20 cellular contexts compared by ENCODE assay signal in genomic region chr2:219616550-219616949, GRCh38. TPM values are rescaled to one million over a fixed set of nuclear protein-coding genes. Genes with fewer than 3 reads are reported as not detected.
DNase-seq lines count a peak whose midpoint lies in the region; ATAC-seq, FAIRE-seq and TF ChIP-seq lines count a peak whose summit lies in the region.
"Had no signal": no experiment of that assay in that cellular context is flagged by ENCODE, and none has a peak within 500 bp of the region (broad histone marks: within the 10 kb centered on the region; RNA-seq: fewer than 3 reads in every experiment).

No MANE protein-coding gene starts in this region.

- TF ChIP-seq RAD21 in HepG2 (CRISPR knock-in tag; IDR thresholded peaks at IDR 0.05), result no peak

- TF ChIP-seq EP300 in HepG2 (IDR thresholded peaks at IDR 0.05; ENCODE audit: low read depth in 2 of 2, low read length in 2 of 2), result no peak
- no peak for TF ChIP-seq EP300 in HepG2 (CRISPR knock-in tag; IDR thresholded peaks at IDR 0.05; ENCODE audit: borderline replicate concordance)

- intact Hi-C loops in right lobe of liver (cut with DNase I), result no loop called here
- intact Hi-C loops in HepG2 (cut with micrococcal nuclease; ENCODE audit: unreplicated experiment), result no loop called here
- intact Hi-C loops in right cardiac atrium (cut with DNase I), result no loop called here
- intact Hi-C loops in sciatic nerve (cut with DNase I), result no loop called here

- no peak overlapping the region for H3K9ac ChIP-seq in HepG2 (ENCODE audit: insufficient read depth, low read depth, low read length)
- H3K9ac ChIP-seq: BLaER1 treated with 17β-estradiol and CSF1 and Interleukin-3, amounts not matched to agents 10 nM and 100 nM; GM23248 had no signal

- H3K79me2 ChIP-seq in HepG2 (ENCODE audit: insufficient read depth, low read length), result no peaks in the 10 kb centered on the region

- no peaks in the 10 kb centered on the region for H3K27me3 ChIP-seq in right lobe of liver
- peaks cover 0 to 8% of the 10 kb centered on the region in 2 experiments; a peak in 2 of 5 replicates for H3K27me3 ChIP-seq in HepG2 (ENCODE audit: control insufficient read depth in 1 of 2, insufficient read depth in 2 of 2, low read length in 2 of 2)
- no peaks in the 10 kb centered on the region for H3K27me3 ChIP-seq in right cardiac atrium (ENCODE audit: control insufficient read depth, insufficient read depth)
- H3K27me3 ChIP-seq: BLaER1 treated with 17β-estradiol and CSF1 and Interleukin-3, amounts not matched to agents 10 nM and 100 nM had no signal

- H3K4me3 ChIP-seq in right lobe of liver (no peak overlapping the region), HepG2 (replicated peaks in 1 of 3; ENCODE audit: insufficient read depth in 1 of 3, low read depth in 2 of 3, low read length in 3 of 3) (no peak overlapping the region), right cardiac atrium (ENCODE audit: low read length) (no peak overlapping the region)
- H3K4me3 ChIP-seq: BLaER1 treated with 17β-estradiol and CSF1 and Interleukin-3, amounts not matched to agents 10 nM and 100 nM; GM23248 had no signal

- CTCF ChIA-PET in HepG2 (lab: Yijun Ruan, JAX; ENCODE audit: low intra/inter-chr PET ratio, low total read pairs), result no interaction called here
- CTCF ChIA-PET in activated CD4-positive, alpha-beta memory T cell treated with anti-CD3 and anti-CD28 coated beads, Interleukin-2, amount 10 ng/mL, durations not matched to agents 7 days and 5 days (lab: Charles Lee), result no interaction called here

- POLR2A ChIA-PET in HepG2 (lab: Yijun Ruan, JAX), result no interaction called here
- POLR2A ChIA-PET in activated CD4-positive, alpha-beta memory T cell treated with anti-CD3 and anti-CD28 coated beads, Interleukin-2, amount 10 ng/mL, durations not matched to agents 7 days and 5 days (lab: Charles Lee), result no interaction called here

- H3K27me3 Mint-ChIP-seq in activated CD4-positive, alpha-beta memory T cell treated with anti-CD3 and anti-CD28 coated beads, Interleukin-2, amount 10 ng/mL, durations not matched to agents 7 days and 5 days, result no peaks in the 10 kb centered on the region

- peak in 3 of 4 donors; percentile 10 to 84 (median 30) for ATAC-seq in right lobe of liver
- ATAC-seq in HepG2, result no peak
- ATAC-seq in right cardiac atrium, result peak; percentile 42 to 49
- peak; percentile 14 for ATAC-seq in sciatic nerve
- ATAC-seq: HCT116 had no signal

- H3K4me1 Mint-ChIP-seq in activated CD4-positive, alpha-beta memory T cell treated with anti-CD3 and anti-CD28 coated beads, Interleukin-2, amount 10 ng/mL, durations not matched to agents 7 days and 5 days, result peaks cover 8% of the 10 kb centered on the region

- in situ Hi-C loops in HepG2 (cut with HindIII; ENCODE audit: extremely low pct_ligation_motif_present, low pct_unique_long_range_greater_than_20kb), result no loop called here

- TF ChIP-seq CTCF in right lobe of liver (IDR thresholded peaks at IDR 0.05) (no peak), HepG2 (CRISPR knock-in tag; IDR thresholded peaks at IDR 0.05) (no peak)

- DNase-seq in right lobe of liver, result peak in 1 of 3 donors; percentile 57
- DNase-seq in HepG2 (ENCODE audit: low spot score), result no peak
- peak in 2 of 3 donors; percentile 63 to 72 for DNase-seq in right cardiac atrium
- DNase-seq in sciatic nerve (ENCODE audit: low spot score), result no peak
- no peak for DNase-seq in amniotic stem cell (lab: John Stamatoyannopoulos, UW)
- no peak for DNase-seq in DMS153 (lab: John Stamatoyannopoulos, UW)
- DNase-seq in activated CD4-positive, alpha-beta memory T cell treated with anti-CD3 and anti-CD28 coated beads, Interleukin-2, amount 10 ng/mL, durations not matched to agents 7 days and 5 days, result no peak
- DNase-seq in T-helper 2 cell, result no peak
- DNase-seq: ACHN; CD4-positive, CD25-positive, alpha-beta regulatory T cell; DMS79 treated with DMSO at 0.1 percent for 48 hours; EL; GM23248 had no signal

- H2AFZ ChIP-seq in HepG2 (ENCODE audit: low read length), result no peak overlapping the region
- H2AFZ ChIP-seq: GM23248 had no signal

- no peaks in the 10 kb centered on the region for H3K9me3 Mint-ChIP-seq in activated CD4-positive, alpha-beta memory T cell treated with anti-CD3 and anti-CD28 coated beads, Interleukin-2, amount 10 ng/mL, durations not matched to agents 7 days and 5 days
- H3K9me3 Mint-ChIP-seq: CD4-positive, CD25-positive, alpha-beta regulatory T cell had no signal

- H3K4me1 ChIP-seq in right lobe of liver (no peaks in the 10 kb centered on the region), HepG2 (ENCODE audit: insufficient read depth, low read length) (peaks cover 10% of the 10 kb centered on the region), right cardiac atrium (ENCODE audit: control insufficient read depth, insufficient read depth, low read length) (peaks cover 5% of the 10 kb centered on the region)

- BruUV-seq in HepG2 (replicated peaks; lab: Mats Ljungman, UMichigan), result no TSS peak

- no peak overlapping the region for H3K4me3 Mint-ChIP-seq in activated CD4-positive, alpha-beta memory T cell treated with anti-CD3 and anti-CD28 coated beads, Interleukin-2, amount 10 ng/mL, durations not matched to agents 7 days and 5 days
- H3K4me3 Mint-ChIP-seq: CD4-positive, CD25-positive, alpha-beta regulatory T cell had no signal

- H3K36me3 ChIP-seq in right lobe of liver, result peaks cover 0 to 5% (median 1%) of the 10 kb centered on the region in 4 donors
- H3K36me3 ChIP-seq in HepG2 (replicated peaks in 1 of 2; ENCODE audit: control insufficient read depth in 1 of 2, insufficient read depth in 2 of 2, low read length in 2 of 2), result peaks cover 3 to 16% of the 10 kb centered on the region in 2 experiments; a peak in 4 of 5 replicates

- WGBS in right lobe of liver (ENCODE audit: insufficient coverage, low coverage, low lambda C conversion rate, missing lambda C conversion rate), result 44% methylated on average over 4 of the region's 4 CpGs
- WGBS in HepG2 (ENCODE audit: low lambda C conversion rate), result 94% methylated on average over 4 of the region's 4 CpGs
- WGBS in right cardiac atrium, result 59% methylated on average over 4 of the region's 4 CpGs

- H3K9me3 ChIP-seq in right lobe of liver, result no peaks in the 10 kb centered on the region
- no peaks in the 10 kb centered on the region for H3K9me3 ChIP-seq in HepG2 (ENCODE audit: low read length)
- H3K9me3 ChIP-seq in right cardiac atrium (ENCODE audit: control insufficient read depth, low read length), result no peaks in the 10 kb centered on the region
- H3K9me3 ChIP-seq: BLaER1 treated with 17β-estradiol and CSF1 and Interleukin-3, amounts not matched to agents 10 nM and 100 nM had no signal

- peaks cover 6% of the 10 kb centered on the region for H3K36me3 Mint-ChIP-seq in activated CD4-positive, alpha-beta memory T cell treated with anti-CD3 and anti-CD28 coated beads, Interleukin-2, amount 10 ng/mL, durations not matched to agents 7 days and 5 days (ENCODE audit: low read depth)

- no peaks in the 10 kb centered on the region for H4K20me1 ChIP-seq in HepG2 (ENCODE audit: insufficient read depth, low read length)

- no peak overlapping the region for H3K4me2 ChIP-seq in HepG2 (ENCODE audit: low read depth, low read length)
- H3K4me2 ChIP-seq: BLaER1 treated with 17β-estradiol and CSF1 and Interleukin-3, amounts not matched to agents 10 nM and 100 nM had no signal

- TF ChIP-seq POLR2A in right lobe of liver (IDR thresholded peaks at IDR 0.05), result no peak
- TF ChIP-seq POLR2A in HepG2 (IDR thresholded peaks at IDR 0.05; ENCODE audit: insufficient read depth in 1 of 2, low read depth in 2 of 2, low read length in 2 of 2), result no peak

- H3K27ac Mint-ChIP-seq in activated CD4-positive, alpha-beta memory T cell treated with anti-CD3 and anti-CD28 coated beads, Interleukin-2, amount 10 ng/mL, durations not matched to agents 7 days and 5 days, result no peak overlapping the region

- no peak for FAIRE-seq in HepG2 (lab: Jason Lieb, UNC)
- FAIRE-seq: G401.6, GM12891, H54 had no signal

- H3K27ac ChIP-seq in right lobe of liver (no peak overlapping the region), HepG2 (ENCODE audit: extremely low read length, insufficient read depth, low read length) (no peak overlapping the region), right cardiac atrium (ENCODE audit: low read length) (peak overlapping the region; percentile 31)
- H3K27ac ChIP-seq: BLaER1 treated with 17β-estradiol and CSF1 and Interleukin-3, amounts not matched to agents 10 nM and 100 nM; GM23248; HL-60 had no signal

RNA-seq across cellular contexts. Expression of gene SLC4A3, which starts 10.9 kb away (rescaled TPM):
- under 1 TPM in 5 of 6 experiments, not detected in 1; 0.14 to 0.42 (median 0.27) TPM for total RNA-seq in right lobe of liver
- 0.10 and 0.18 TPM in 2 replicates for total RNA-seq in HepG2 (2016; rRNA removed; fragmentation: Illumina TruSeq; extraction: Trizol)
- total RNA-seq in HepG2 (2016; cell fraction: cytosol; rRNA removed; fragmentation: Illumina TruSeq; extraction: Trizol; ENCODE audit: low read depth), result not detected in 2 replicates
- 0.13 and 0.22 TPM in 2 replicates for total RNA-seq in HepG2 (2016; cell fraction: insoluble cytoplasmic fraction; rRNA removed; fragmentation: Illumina TruSeq; extraction: Trizol)
- total RNA-seq in HepG2 (2016; cell fraction: membrane; rRNA removed; fragmentation: Illumina TruSeq; extraction: Trizol), result not detected in 2 replicates
- 0.22 and 0.53 TPM in 2 replicates for total RNA-seq in HepG2 (2016; cell fraction: nucleus; rRNA removed; fragmentation: Illumina TruSeq; extraction: Trizol)
- 0.95 and 1.2 TPM in 2 replicates for polyA plus RNA-seq in HepG2 (2011; rRNA removed)
- 0.55 and 0.62 TPM in 2 replicates for polyA plus RNA-seq in HepG2 (2011; cell fraction: cytosol; rRNA removed)
- 10.4 and 15.1 TPM in 2 replicates for polyA plus RNA-seq in HepG2 (2011; cell fraction: nucleus; rRNA removed)
- 0.32 and 0.75 TPM in 2 replicates for polyA plus RNA-seq in HepG2 (2012)
- 0.05 TPM in 1 of 2 replicates, not detected in the other for polyA plus RNA-seq in HepG2 (2016; cell fraction: cytosol; fragmentation: Illumina TruSeq; extraction: Trizol; ENCODE audit: low read depth)
- 0.17 TPM in 1 of 2 replicates, not detected in the other for polyA plus RNA-seq in HepG2 (2016; cell fraction: insoluble cytoplasmic fraction; fragmentation: Illumina TruSeq; extraction: Trizol; ENCODE audit: low read depth)
- polyA plus RNA-seq in HepG2 (2016; cell fraction: membrane; fragmentation: Illumina TruSeq; extraction: Trizol; ENCODE audit: low read depth), result 0.13 TPM in 1 of 2 replicates, not detected in the other
- 0.52 and 0.57 TPM in 2 replicates for polyA plus RNA-seq in HepG2 (2016; cell fraction: nucleus; fragmentation: Illumina TruSeq; extraction: Trizol; ENCODE audit: insufficient read depth, low read depth)
- polyA minus RNA-seq in HepG2 (2011; rRNA and poly(A)+ RNA removed; ENCODE audit: low replicate concordance), result 1.2 TPM in 1 of 2 replicates, not detected in the other
- 0.70 TPM in 1 of 2 replicates, not detected in the other for polyA minus RNA-seq in HepG2 (2011; cell fraction: cytosol; rRNA and poly(A)+ RNA removed)
- 2.1 and 2.6 TPM in 2 replicates for polyA minus RNA-seq in HepG2 (2011; cell fraction: nucleus; rRNA and poly(A)+ RNA removed)
- total RNA-seq in right cardiac atrium, result 100 to 1,000 TPM; 322 to 445 (median 392) TPM
- polyA plus RNA-seq in right cardiac atrium, result 288 TPM
- total RNA-seq in sciatic nerve, result 6.7 TPM
- total RNA-seq in activated CD4-positive, alpha-beta memory T cell treated with anti-CD3 and anti-CD28 coated beads, Interleukin-2, amount 10 ng/mL, durations not matched to agents 7 days and 5 days, result not detected
- total RNA-seq: CD4-positive, CD25-positive, alpha-beta regulatory T cell had no signal
- polyA plus RNA-seq: CD4-positive, CD25-positive, alpha-beta regulatory T cell had no signal

RNA-seq across cellular contexts. Expression of gene STK11IP, which starts 18.9 kb away (rescaled TPM):
- total RNA-seq in right lobe of liver (10 to 100 TPM in 1 of 6 experiments, 1 to 10 TPM in 5; 3.6 to 10.8 (median 6.6) TPM), HepG2 (2016; rRNA removed; fragmentation: Illumina TruSeq; extraction: Trizol) (5.6 and 12.8 TPM in 2 replicates), right cardiac atrium (10 to 100 TPM; 12.1 to 19.0 (median 15.1) TPM), sciatic nerve (58.5 TPM)
- 3.5 and 4.7 TPM in 2 replicates for total RNA-seq in HepG2 (2016; cell fraction: cytosol; rRNA removed; fragmentation: Illumina TruSeq; extraction: Trizol; ENCODE audit: low read depth)
- 5.0 and 14.2 TPM in 2 replicates for total RNA-seq in HepG2 (2016; cell fraction: insoluble cytoplasmic fraction; rRNA removed; fragmentation: Illumina TruSeq; extraction: Trizol)
- 2.7 and 3.2 TPM in 2 replicates for total RNA-seq in HepG2 (2016; cell fraction: membrane; rRNA removed; fragmentation: Illumina TruSeq; extraction: Trizol)
- total RNA-seq in HepG2 (2016; cell fraction: nucleus; rRNA removed; fragmentation: Illumina TruSeq; extraction: Trizol), result 20.7 and 21.9 TPM in 2 replicates
- polyA plus RNA-seq in HepG2 (2011; rRNA removed) (24.0 and 30.2 TPM in 2 replicates), right cardiac atrium (13.4 TPM)
- 5.6 and 8.5 TPM in 2 replicates for polyA plus RNA-seq in HepG2 (2011; cell fraction: cytosol; rRNA removed)
- polyA plus RNA-seq in HepG2 (2011; cell fraction: nucleus; rRNA removed), result 272 and 337 TPM in 2 replicates
- 18.1 and 20.5 TPM in 2 replicates for polyA plus RNA-seq in HepG2 (2012)
- polyA plus RNA-seq in HepG2 (2016; cell fraction: cytosol; fragmentation: Illumina TruSeq; extraction: Trizol; ENCODE audit: low read depth), result 0.70 and 0.72 TPM in 2 replicates
- 3.7 and 5.6 TPM in 2 replicates for polyA plus RNA-seq in HepG2 (2016; cell fraction: insoluble cytoplasmic fraction; fragmentation: Illumina TruSeq; extraction: Trizol; ENCODE audit: low read depth)
- 1.2 TPM in 2 replicates for polyA plus RNA-seq in HepG2 (2016; cell fraction: membrane; fragmentation: Illumina TruSeq; extraction: Trizol; ENCODE audit: low read depth)
- polyA plus RNA-seq in HepG2 (2016; cell fraction: nucleus; fragmentation: Illumina TruSeq; extraction: Trizol; ENCODE audit: insufficient read depth, low read depth), result 44.8 and 52.7 TPM in 2 replicates
- 23.0 and 45.7 TPM in 2 replicates for polyA minus RNA-seq in HepG2 (2011; rRNA and poly(A)+ RNA removed; ENCODE audit: low replicate concordance)
- 8.2 and 10.4 TPM in 2 replicates for polyA minus RNA-seq in HepG2 (2011; cell fraction: cytosol; rRNA and poly(A)+ RNA removed)
- polyA minus RNA-seq in HepG2 (2011; cell fraction: nucleus; rRNA and poly(A)+ RNA removed), result 52.1 and 52.7 TPM in 2 replicates
- 10 to 100 TPM; 28.4 to 31.5 TPM for total RNA-seq in activated CD4-positive, alpha-beta memory T cell treated with anti-CD3 and anti-CD28 coated beads, Interleukin-2, amount 10 ng/mL, durations not matched to agents 7 days and 5 days

RNA-seq across cellular contexts. Expression of gene INHA, which starts 44.4 kb away (rescaled TPM):
- not detected for total RNA-seq in right lobe of liver
- 1.9 and 4.1 TPM in 2 replicates for total RNA-seq in HepG2 (2016; rRNA removed; fragmentation: Illumina TruSeq; extraction: Trizol)
- 3.4 and 4.1 TPM in 2 replicates for total RNA-seq in HepG2 (2016; cell fraction: cytosol; rRNA removed; fragmentation: Illumina TruSeq; extraction: Trizol; ENCODE audit: low read depth)
- 2.5 and 3.2 TPM in 2 replicates for total RNA-seq in HepG2 (2016; cell fraction: insoluble cytoplasmic fraction; rRNA removed; fragmentation: Illumina TruSeq; extraction: Trizol)
- total RNA-seq in HepG2 (2016; cell fraction: membrane; rRNA removed; fragmentation: Illumina TruSeq; extraction: Trizol), result 3.4 and 5.3 TPM in 2 replicates
- 2.0 and 3.3 TPM in 2 replicates for total RNA-seq in HepG2 (2016; cell fraction: nucleus; rRNA removed; fragmentation: Illumina TruSeq; extraction: Trizol)
- 15.2 and 23.1 TPM in 2 replicates for polyA plus RNA-seq in HepG2 (2011; rRNA removed)
- 13.0 and 22.2 TPM in 2 replicates for polyA plus RNA-seq in HepG2 (2011; cell fraction: cytosol; rRNA removed)
- polyA plus RNA-seq in HepG2 (2011; cell fraction: nucleus; rRNA removed), result 28.4 and 35.0 TPM in 2 replicates
- polyA plus RNA-seq in HepG2 (2012), result 11.4 and 17.5 TPM in 2 replicates
- 3.1 and 3.7 TPM in 2 replicates for polyA plus RNA-seq in HepG2 (2016; cell fraction: cytosol; fragmentation: Illumina TruSeq; extraction: Trizol; ENCODE audit: low read depth)
- polyA plus RNA-seq in HepG2 (2016; cell fraction: insoluble cytoplasmic fraction; fragmentation: Illumina TruSeq; extraction: Trizol; ENCODE audit: low read depth), result 2.1 TPM in 2 replicates
- polyA plus RNA-seq in HepG2 (2016; cell fraction: membrane; fragmentation: Illumina TruSeq; extraction: Trizol; ENCODE audit: low read depth), result 3.5 and 4.5 TPM in 2 replicates
- polyA plus RNA-seq in HepG2 (2016; cell fraction: nucleus; fragmentation: Illumina TruSeq; extraction: Trizol; ENCODE audit: insufficient read depth, low read depth), result 3.6 and 4.6 TPM in 2 replicates
- 1.0 and 25.1 TPM in 2 replicates for polyA minus RNA-seq in HepG2 (2011; rRNA and poly(A)+ RNA removed; ENCODE audit: low replicate concordance)
- polyA minus RNA-seq in HepG2 (2011; cell fraction: cytosol; rRNA and poly(A)+ RNA removed), result 5.1 and 5.8 TPM in 2 replicates
- 2.3 and 2.6 TPM in 2 replicates for polyA minus RNA-seq in HepG2 (2011; cell fraction: nucleus; rRNA and poly(A)+ RNA removed)
- total RNA-seq in right cardiac atrium, result 10 to 100 TPM; 16.7 to 47.6 (median 28.1) TPM
- 28.7 TPM for polyA plus RNA-seq in right cardiac atrium
- total RNA-seq in sciatic nerve, result 0.53 TPM
- not detected for total RNA-seq in activated CD4-positive, alpha-beta memory T cell treated with anti-CD3 and anti-CD28 coated beads, Interleukin-2, amount 10 ng/mL, durations not matched to agents 7 days and 5 days
- total RNA-seq: A172; CD4-positive, CD25-positive, alpha-beta regulatory T cell had no signal
- polyA plus RNA-seq: CD4-positive, CD25-positive, alpha-beta regulatory T cell had no signal

RNA-seq across cellular contexts. Expression of gene OBSL1, which starts 45.2 kb away (rescaled TPM):
- total RNA-seq in right lobe of liver (10 to 100 TPM; 27.0 to 42.5 (median 39.4) TPM), HepG2 (2016; rRNA removed; fragmentation: Illumina TruSeq; extraction: Trizol) (65.4 and 86.7 TPM in 2 replicates), right cardiac atrium (100 to 1,000 TPM; 263 to 321 (median 294) TPM), sciatic nerve (85.2 TPM)
- total RNA-seq in HepG2 (2016; cell fraction: cytosol; rRNA removed; fragmentation: Illumina TruSeq; extraction: Trizol; ENCODE audit: low read depth), result 17.5 and 19.8 TPM in 2 replicates
- total RNA-seq in HepG2 (2016; cell fraction: insoluble cytoplasmic fraction; rRNA removed; fragmentation: Illumina TruSeq; extraction: Trizol), result 54.2 and 89.3 TPM in 2 replicates
- 30.2 and 34.7 TPM in 2 replicates for total RNA-seq in HepG2 (2016; cell fraction: membrane; rRNA removed; fragmentation: Illumina TruSeq; extraction: Trizol)
- total RNA-seq in HepG2 (2016; cell fraction: nucleus; rRNA removed; fragmentation: Illumina TruSeq; extraction: Trizol), result 65.9 and 71.3 TPM in 2 replicates
- polyA plus RNA-seq in HepG2 (2011; rRNA removed) (218 and 229 TPM in 2 replicates), right cardiac atrium (179 TPM)
- 176 and 256 TPM in 2 replicates for polyA plus RNA-seq in HepG2 (2011; cell fraction: cytosol; rRNA removed)
- 886 and 1,174 TPM in 2 replicates for polyA plus RNA-seq in HepG2 (2011; cell fraction: nucleus; rRNA removed)
- 161 and 176 TPM in 2 replicates for polyA plus RNA-seq in HepG2 (2012)
- 10.0 and 11.3 TPM in 2 replicates for polyA plus RNA-seq in HepG2 (2016; cell fraction: cytosol; fragmentation: Illumina TruSeq; extraction: Trizol; ENCODE audit: low read depth)
- 66.1 and 91.2 TPM in 2 replicates for polyA plus RNA-seq in HepG2 (2016; cell fraction: insoluble cytoplasmic fraction; fragmentation: Illumina TruSeq; extraction: Trizol; ENCODE audit: low read depth)
- 22.2 and 25.7 TPM in 2 replicates for polyA plus RNA-seq in HepG2 (2016; cell fraction: membrane; fragmentation: Illumina TruSeq; extraction: Trizol; ENCODE audit: low read depth)
- 147 and 161 TPM in 2 replicates for polyA plus RNA-seq in HepG2 (2016; cell fraction: nucleus; fragmentation: Illumina TruSeq; extraction: Trizol; ENCODE audit: insufficient read depth, low read depth)
- polyA minus RNA-seq in HepG2 (2011; rRNA and poly(A)+ RNA removed; ENCODE audit: low replicate concordance), result 27.0 and 477 TPM in 2 replicates
- polyA minus RNA-seq in HepG2 (2011; cell fraction: cytosol; rRNA and poly(A)+ RNA removed), result 210 and 260 TPM in 2 replicates
- polyA minus RNA-seq in HepG2 (2011; cell fraction: nucleus; rRNA and poly(A)+ RNA removed), result 189 and 199 TPM in 2 replicates
- total RNA-seq in activated CD4-positive, alpha-beta memory T cell treated with anti-CD3 and anti-CD28 coated beads, Interleukin-2, amount 10 ng/mL, durations not matched to agents 7 days and 5 days, result not detected
- polyA plus RNA-seq: CD4-positive, CD25-positive, alpha-beta regulatory T cell had no signal

Comparison
In these comparisons a context has a peak if more than half of its experiments do, and no peak if none do; other contexts are left out.
1. DNase-seq: peak in right cardiac atrium (2 of 3); none in HepG2 (single experiment), sciatic nerve (single experiment), amniotic stem cell (single experiment), DMS153 (single experiment), activated CD4-positive, alpha-beta memory T cell treated with anti-CD3 and anti-CD28 coated beads, Interleukin-2, amount 10 ng/mL, durations not matched to agents 7 days and 5 days (single experiment) and T-helper 2 cell (0 of 5).
2. RNA of gene SLC4A3, which starts 10.9 kb away (total RNA-seq): 322 to 445 TPM in right cardiac atrium; 6.7 TPM in sciatic nerve (single experiment), 0.14 to 0.42 TPM in right lobe of liver, 0.10 to 0.53 TPM in HepG2 and not detected in activated CD4-positive, alpha-beta memory T cell treated with anti-CD3 and anti-CD28 coated beads, Interleukin-2, amount 10 ng/mL, durations not matched to agents 7 days and 5 days; every median in the first group is over 10 times any median in the second.